In genomic region chr1:169572184-169572583, GRCh38 we compare ENCODE assay signal across 18 cellular contexts. TPM values are rescaled to one million over a fixed set of nuclear protein-coding genes. Genes with fewer than 3 reads are reported as not detected.
A peak's percentile ranks its signal among the peaks of the same experiment; 100 is the strongest.
DNase-seq lines count a peak whose midpoint lies in the region; ATAC-seq, FAIRE-seq and TF ChIP-seq lines count a peak whose summit lies in the region.
"Had no signal": no experiment of that assay in that cellular context is flagged by ENCODE, and none has a peak within 500 bp of the region (broad histone marks: within the 10 kb centered on the region; RNA-seq: fewer than 3 reads in every experiment).

No MANE protein-coding gene starts in this region.

- intact Hi-C loops in left ventricle myocardium inferior (cut with micrococcal nuclease) (no loop called here), left ventricle myocardium superior (cut with micrococcal nuclease) (no loop called here), left colon (cut with DNase I, micrococcal nuclease) (no loop called here), CD14-positive monocyte (cut with micrococcal nuclease) (no loop called here)

- H3K36me3 Mint-ChIP-seq in astrocyte (ENCODE audit: low read depth, unreplicated experiment) (no peaks in the 10 kb centered on the region), type B pancreatic cell (no peaks in the 10 kb centered on the region), CD14-positive monocyte (peaks cover 59 to 64% of the 10 kb centered on the region in 2 donors), neural progenitor cell (no peaks in the 10 kb centered on the region)

- H3K27me3 ChIP-seq in left ventricle myocardium inferior (ENCODE audit: low read depth) (no peaks in the 10 kb centered on the region), astrocyte (ENCODE audit: insufficient read depth, low read length) (peaks cover 5% of the 10 kb centered on the region), neural progenitor cell (peaks cover 8% of the 10 kb centered on the region)

- no peak for FAIRE-seq in astrocyte (lab: Jason Lieb, UNC)

- H3K9ac ChIP-seq in astrocyte (ENCODE audit: low read length) (no peak overlapping the region), neural progenitor cell (no peak overlapping the region)

- H3K27me3 Mint-ChIP-seq in astrocyte (ENCODE audit: low read depth, unreplicated experiment) (peaks cover 5% of the 10 kb centered on the region), type B pancreatic cell (peaks cover 11% of the 10 kb centered on the region), CD14-positive monocyte (ENCODE audit: low read depth in 3 of 3) (peaks cover 0 to 8% (median 3%) of the 10 kb centered on the region in 3 donors), neural progenitor cell (ENCODE audit: insufficient read depth, low read depth) (peaks cover 3% of the 10 kb centered on the region)

- H3K4me3 ChIP-seq in left ventricle myocardium inferior: no peak overlapping the region
- H3K4me3 ChIP-seq in astrocyte (ENCODE audit: insufficient read depth, low read depth, low read length): no peak overlapping the region
- H3K4me3 ChIP-seq in neural progenitor cell: no peak overlapping the region
- H3K4me3 ChIP-seq: dorsolateral prefrontal cortex, skin epidermis had no signal

- no peaks in the 10 kb centered on the region for H4K20me1 ChIP-seq in astrocyte (ENCODE audit: insufficient read depth, low read length)
- no peaks in the 10 kb centered on the region for H4K20me1 ChIP-seq in neural progenitor cell (ENCODE audit: low read depth)

- no peaks in the 10 kb centered on the region for H3F3A ChIP-seq in neural progenitor cell (ENCODE audit: low read depth)

- no peak for TF ChIP-seq CTCF in left ventricle myocardium inferior (IDR thresholded peaks at IDR 0.05; ENCODE audit: borderline replicate concordance)
- TF ChIP-seq CTCF in astrocyte (IDR thresholded peaks at IDR 0.05; ENCODE audit: insufficient read depth, low read depth, low read length): no peak
- no peak for TF ChIP-seq CTCF in type B pancreatic cell (conservative IDR thresholded peaks at IDR 0.05)
- TF ChIP-seq CTCF in CD14-positive monocyte (IDR thresholded peaks at IDR 0.05): no peak
- TF ChIP-seq CTCF in neural progenitor cell (IDR thresholded peaks at IDR 0.05): no peak

- H3K27ac Mint-ChIP-seq in astrocyte (ENCODE audit: unreplicated experiment): no peak overlapping the region
- H3K27ac Mint-ChIP-seq in type B pancreatic cell: peak overlapping the region; percentile 58
- H3K27ac Mint-ChIP-seq in CD14-positive monocyte: no peak overlapping the region
- H3K27ac Mint-ChIP-seq in neural progenitor cell: no peak overlapping the region
- H3K27ac Mint-ChIP-seq: activated CD8-positive, alpha-beta T cell treated with anti-CD3 and anti-CD28 coated beads, Interleukin-2, amount 10 ng/mL, durations not matched to agents 7 days and 5 days; activated T-helper 2 cell treated with anti-CD3 and anti-CD28 coated beads, Interferon-gamma antibody, Interleukin-2, Interleukin-4, amounts not matched to agents 10 μg/mL and 5 μg/mL and 100 μg/mL, durations not matched to agents 14 hours and 24 hours and 36 hours had no signal

- H3K4me1 Mint-ChIP-seq in astrocyte (ENCODE audit: low read depth, unreplicated experiment) (peaks cover 3% of the 10 kb centered on the region), type B pancreatic cell (ENCODE audit: unreplicated experiment) (peaks cover 5% of the 10 kb centered on the region), CD14-positive monocyte (no peaks in the 10 kb centered on the region), neural progenitor cell (peaks cover 2% of the 10 kb centered on the region)

- H3K27ac ChIP-seq in left ventricle myocardium inferior (replicated peaks): peak overlapping the region; percentile 37
- no peak overlapping the region for H3K27ac ChIP-seq in astrocyte (ENCODE audit: low read depth, low read length)
- H3K27ac ChIP-seq in neural progenitor cell: no peak overlapping the region
- H3K27ac ChIP-seq: dorsolateral prefrontal cortex, skin epidermis had no signal

- peaks cover 30% of the 10 kb centered on the region for H3K4me1 ChIP-seq in left ventricle myocardium inferior
- H3K4me1 ChIP-seq in astrocyte (ENCODE audit: insufficient read depth, low read length): no peaks in the 10 kb centered on the region
- no peaks in the 10 kb centered on the region for H3K4me1 ChIP-seq in neural progenitor cell

- no peaks in the 10 kb centered on the region for H3K9me3 ChIP-seq in left ventricle myocardium inferior (replicated peaks)
- no peaks in the 10 kb centered on the region for H3K9me3 ChIP-seq in astrocyte (ENCODE audit: insufficient read depth, low read depth, low read length)
- no peaks in the 10 kb centered on the region for H3K9me3 ChIP-seq in neural progenitor cell (ENCODE audit: low read depth)

- ATAC-seq in left ventricle myocardium superior (no peak), left colon (peak; percentile 58)
- ATAC-seq: activated CD8-positive, alpha-beta T cell treated with anti-CD3 and anti-CD28 coated beads, Interleukin-2, amount 10 ng/mL, durations not matched to agents 7 days and 5 days; stimulated activated naive CD8-positive, alpha-beta T cell treated with anti-CD3 and anti-CD28 coated beads, Interleukin-15, Interleukin-2, amounts not matched to agents 100 U/mL and 50 U/mL, for 24 hours had no signal

- H3K4me3 Mint-ChIP-seq in astrocyte (ENCODE audit: unreplicated experiment) (no peak overlapping the region), type B pancreatic cell (no peak overlapping the region), CD14-positive monocyte (no peak overlapping the region), neural progenitor cell (no peak overlapping the region)
- H3K4me3 Mint-ChIP-seq: activated CD8-positive, alpha-beta T cell treated with anti-CD3 and anti-CD28 coated beads, Interleukin-2, amount 10 ng/mL, durations not matched to agents 7 days and 5 days had no signal

- H3K36me3 ChIP-seq in left ventricle myocardium inferior (no peaks in the 10 kb centered on the region), astrocyte (ENCODE audit: insufficient read depth, low read length) (no peaks in the 10 kb centered on the region), neural progenitor cell (no peaks in the 10 kb centered on the region)

- DNase-seq in left ventricle myocardium inferior (no peak), left ventricle myocardium superior (no peak), astrocyte (ENCODE audit: low read depth) (peak; percentile 2), left colon (no peak), type B pancreatic cell (ENCODE audit: extremely low spot score, unreplicated experiment) (no peak), ecto neural progenitor cell (ENCODE audit: low spot score) (no peak), CD14-positive monocyte (ENCODE audit: low spot score) (no peak), neural progenitor cell (ENCODE audit: low spot score) (no peak)
- DNase-seq: activated CD8-positive, alpha-beta T cell treated with anti-CD3 and anti-CD28 coated beads, Interleukin-2, amount 10 ng/mL, durations not matched to agents 7 days and 5 days; anterior cingulate cortex; DMS 273 treated with DMSO at 0.1 percent for 48 hours; dorsolateral prefrontal cortex; midbrain; MV-4-11; SHP77 treated with DMSO at 0.1 percent for 48 hours; stimulated activated naive CD8-positive, alpha-beta T cell treated with anti-CD3 and anti-CD28 coated beads, Interleukin-15, Interleukin-2, amounts not matched to agents 100 U/mL and 50 U/mL, for 24 hours had no signal

- H3K79me2 ChIP-seq in astrocyte (ENCODE audit: insufficient read depth, low read length) (no peaks in the 10 kb centered on the region), neural progenitor cell (ENCODE audit: low read depth) (no peaks in the 10 kb centered on the region)

- H2AFZ ChIP-seq in astrocyte (ENCODE audit: low read depth, low read length) (no peak overlapping the region), neural progenitor cell (replicated peaks) (no peak overlapping the region)

- H3K9me3 Mint-ChIP-seq in astrocyte (ENCODE audit: unreplicated experiment) (peaks cover 3% of the 10 kb centered on the region), type B pancreatic cell (peaks cover 7% of the 10 kb centered on the region), CD14-positive monocyte (peaks cover 0 to 2% (median 0%) of the 10 kb centered on the region in 7 donors), neural progenitor cell (no peaks in the 10 kb centered on the region)
- H3K9me3 Mint-ChIP-seq: activated T-helper 2 cell treated with anti-CD3 and anti-CD28 coated beads, Interferon-gamma antibody, Interleukin-2, Interleukin-4, amounts not matched to agents 10 μg/mL and 5 μg/mL and 100 μg/mL, durations not matched to agents 14 hours and 24 hours and 36 hours had no signal

- no peak overlapping the region for H3K4me2 ChIP-seq in astrocyte (ENCODE audit: low read length)
- H3K4me2 ChIP-seq in neural progenitor cell: no peak overlapping the region

RNA-seq across cellular contexts. Expression of gene F5, which starts 14.1 kb away (rescaled TPM):
- 14.7 TPM for total RNA-seq in left ventricle myocardium inferior
- total RNA-seq in left ventricle myocardium superior: 11.8 TPM
- 0.10 and 0.18 TPM in 2 replicates for total RNA-seq in astrocyte
- total RNA-seq in left colon: 1 to 10 TPM; 1.2 TPM
- 5.5 and 6.0 TPM in 2 replicates for total RNA-seq in type B pancreatic cell (ENCODE audit: low replicate concordance)
- 10 to 100 TPM in 1 of 2 donors, 1 to 10 TPM in 1; 6.5 to 14.5 TPM for polyA plus RNA-seq in CD14-positive monocyte
- total RNA-seq in neural progenitor cell (ENCODE audit: low replicate concordance): not detected in 2 replicates

RNA-seq across cellular contexts. Expression of gene SELP, which starts 57.7 kb away (rescaled TPM):
- total RNA-seq in left ventricle myocardium inferior (10.9 TPM), left ventricle myocardium superior (7.4 TPM), astrocyte (0.19 TPM in 1 of 2 replicates, not detected in the other), left colon (1 to 10 TPM; 1.5 to 3.0 TPM), type B pancreatic cell (ENCODE audit: low replicate concordance) (0.31 TPM in 1 of 2 replicates, not detected in the other), neural progenitor cell (ENCODE audit: low replicate concordance) (not detected in 2 replicates)
- 1 to 10 TPM in 1 of 2 donors, under 1 TPM in 1; 0.84 to 1.4 TPM for polyA plus RNA-seq in CD14-positive monocyte
